Comparison of ENCODE assay signal across 12 cellular contexts in genomic region chr1:19665456-19666138, GRCh38. TPM values are rescaled to one million over a fixed set of nuclear protein-coding genes. Genes with fewer than 3 reads are reported as not detected.
DNase-seq lines count a peak whose midpoint lies in the region; ATAC-seq lines count a peak whose summit lies in the region.
"Had no signal": no experiment of that assay in that cellular context is flagged by ENCODE, and none has a peak within 500 bp of the region (broad histone marks: within the 10 kb centered on the region; RNA-seq: fewer than 3 reads in every experiment).

No MANE protein-coding gene starts in this region.

- intact Hi-C loops in activated T-helper 1 cell treated with anti-CD3 and anti-CD28 coated beads, Interleukin-12 subunit alpha, Interleukin-12 subunit beta, Interleukin-2, Interleukin-4 antibody, amounts not matched to agents 30 ng/mL and 10 ng/mL and 1 ng/mL, durations not matched to agents 14 hours and 24 hours and 36 hours (cut with micrococcal nuclease): no loop called here

- peaks cover 21% of the 10 kb centered on the region for H3K27me3 ChIP-seq in iPS DF 6.9 (ENCODE audit: control insufficient read depth, insufficient read depth, low read length)

- no peaks in the 10 kb centered on the region for H3K36me3 ChIP-seq in iPS DF 6.9 (ENCODE audit: control insufficient read depth, insufficient read depth, low read length)
- H3K36me3 ChIP-seq: WERI-Rb-1 had no signal

- H3K36me3 Mint-ChIP-seq in activated T-helper 1 cell treated with anti-CD3 and anti-CD28 coated beads, Interleukin-12 subunit alpha, Interleukin-12 subunit beta, Interleukin-2, Interleukin-4 antibody, amounts not matched to agents 30 ng/mL and 10 ng/mL and 1 ng/mL, durations not matched to agents 14 hours and 24 hours and 36 hours (ENCODE audit: low read depth): no peaks in the 10 kb centered on the region
- no peaks in the 10 kb centered on the region for H3K36me3 Mint-ChIP-seq in stimulated activated naive B cell treated with anti-CD40 and anti-IgM and Interleukin-4, amounts not matched to agents 10 μg/mL and 1 μg/mL and 100 μg/mL, for 72 hours

- peak; percentile 35 for DNase-seq in activated T-cell treated with anti-CD3 and anti-CD28 coated beads, Interleukin-2, amount 50 U/mL, for 1 hour
- no peak for DNase-seq in activated T-cell treated with anti-CD3 and anti-CD28 coated beads for 4 hours
- DNase-seq in activated T-helper 1 cell treated with anti-CD3 and anti-CD28 coated beads, Interleukin-12 subunit alpha, Interleukin-12 subunit beta, Interleukin-2, Interleukin-4 antibody, amounts not matched to agents 30 ng/mL and 10 ng/mL and 1 ng/mL, durations not matched to agents 14 hours and 24 hours and 36 hours (ENCODE audit: low spot score): no peak
- no peak for DNase-seq in iPS DF 6.9 (ENCODE audit: low read depth, low spot score)
- no peak for DNase-seq in stimulated activated naive B cell treated with anti-CD40 and anti-IgM and Interleukin-4, amounts not matched to agents 10 μg/mL and 1 μg/mL and 100 μg/mL, for 72 hours
- no peak for DNase-seq in iPS-NIHi7 (ENCODE audit: extremely low spot score)
- DNase-seq: midbrain, NCI-H1092, WERI-Rb-1 had no signal

- peaks cover 5% of the 10 kb centered on the region for H3K4me1 Mint-ChIP-seq in activated T-helper 1 cell treated with anti-CD3 and anti-CD28 coated beads, Interleukin-12 subunit alpha, Interleukin-12 subunit beta, Interleukin-2, Interleukin-4 antibody, amounts not matched to agents 30 ng/mL and 10 ng/mL and 1 ng/mL, durations not matched to agents 14 hours and 24 hours and 36 hours (ENCODE audit: low read depth)
- H3K4me1 Mint-ChIP-seq in stimulated activated naive B cell treated with anti-CD40 and anti-IgM and Interleukin-4, amounts not matched to agents 10 μg/mL and 1 μg/mL and 100 μg/mL, for 72 hours: peaks cover 4 to 6% of the 10 kb centered on the region in 2 donors

- H3K9me3 ChIP-seq in iPS DF 6.9 (ENCODE audit: control insufficient read depth, insufficient read depth, low read length): no peaks in the 10 kb centered on the region

- WGBS in iPS DF 6.9 (ENCODE audit: insufficient coverage, insufficient read length): no CpG with 5 or more reads among the region's 63 CpGs

- peak overlapping the region; percentile 51; the same call in 1 of the 2 replicates for H3K4me3 ChIP-seq in iPS DF 6.9 (ENCODE audit: low read length)

- no peak for ATAC-seq in stimulated activated naive B cell treated with anti-CD40 and anti-IgM and Interleukin-4, amounts not matched to agents 10 μg/mL and 1 μg/mL and 100 μg/mL, for 72 hours (replicated peaks)
- ATAC-seq in GM18907 (IDR thresholded peaks at IDR 0.05; ENCODE audit: unreplicated experiment): no peak
- no peak for ATAC-seq in HG03457 (IDR thresholded peaks at IDR 0.05; ENCODE audit: unreplicated experiment)

- H3K4me3 Mint-ChIP-seq in activated T-helper 1 cell treated with anti-CD3 and anti-CD28 coated beads, Interleukin-12 subunit alpha, Interleukin-12 subunit beta, Interleukin-2, Interleukin-4 antibody, amounts not matched to agents 30 ng/mL and 10 ng/mL and 1 ng/mL, durations not matched to agents 14 hours and 24 hours and 36 hours: peak overlapping the region; percentile 58
- H3K4me3 Mint-ChIP-seq in stimulated activated naive B cell treated with anti-CD40 and anti-IgM and Interleukin-4, amounts not matched to agents 10 μg/mL and 1 μg/mL and 100 μg/mL, for 72 hours: peak overlapping the region; percentile 67 to 74

- no peak overlapping the region for H3K27ac Mint-ChIP-seq in activated T-helper 1 cell treated with anti-CD3 and anti-CD28 coated beads, Interleukin-12 subunit alpha, Interleukin-12 subunit beta, Interleukin-2, Interleukin-4 antibody, amounts not matched to agents 30 ng/mL and 10 ng/mL and 1 ng/mL, durations not matched to agents 14 hours and 24 hours and 36 hours
- H3K27ac Mint-ChIP-seq in stimulated activated naive B cell treated with anti-CD40 and anti-IgM and Interleukin-4, amounts not matched to agents 10 μg/mL and 1 μg/mL and 100 μg/mL, for 72 hours: no peak overlapping the region

- no peaks in the 10 kb centered on the region for H3K9me3 Mint-ChIP-seq in activated T-helper 1 cell treated with anti-CD3 and anti-CD28 coated beads, Interleukin-12 subunit alpha, Interleukin-12 subunit beta, Interleukin-2, Interleukin-4 antibody, amounts not matched to agents 30 ng/mL and 10 ng/mL and 1 ng/mL, durations not matched to agents 14 hours and 24 hours and 36 hours
- H3K9me3 Mint-ChIP-seq in stimulated activated naive B cell treated with anti-CD40 and anti-IgM and Interleukin-4, amounts not matched to agents 10 μg/mL and 1 μg/mL and 100 μg/mL, for 72 hours: no peaks in the 10 kb centered on the region

- no peak overlapping the region for H3K27ac ChIP-seq in iPS DF 6.9 (ENCODE audit: low read length)
- H3K27ac ChIP-seq: WERI-Rb-1 had no signal

- no peaks in the 10 kb centered on the region; the same call in 1 of the 2 replicates for H3K4me1 ChIP-seq in iPS DF 6.9 (ENCODE audit: control insufficient read depth, insufficient read depth, low read length)

- peaks cover 54% of the 10 kb centered on the region for H3K27me3 Mint-ChIP-seq in activated T-helper 1 cell treated with anti-CD3 and anti-CD28 coated beads, Interleukin-12 subunit alpha, Interleukin-12 subunit beta, Interleukin-2, Interleukin-4 antibody, amounts not matched to agents 30 ng/mL and 10 ng/mL and 1 ng/mL, durations not matched to agents 14 hours and 24 hours and 36 hours (ENCODE audit: insufficient read depth)
- peaks cover 53 to 70% of the 10 kb centered on the region in 2 donors for H3K27me3 Mint-ChIP-seq in stimulated activated naive B cell treated with anti-CD40 and anti-IgM and Interleukin-4, amounts not matched to agents 10 μg/mL and 1 μg/mL and 100 μg/mL, for 72 hours

RNA-seq across cellular contexts. Expression of gene HTR6, which starts 0.9 kb away (rescaled TPM):
- total RNA-seq in activated T-helper 1 cell treated with anti-CD3 and anti-CD28 coated beads, Interleukin-12 subunit alpha, Interleukin-12 subunit beta, Interleukin-2, Interleukin-4 antibody, amounts not matched to agents 30 ng/mL and 10 ng/mL and 1 ng/mL, durations not matched to agents 14 hours and 24 hours and 36 hours: not detected in 2 replicates
- total RNA-seq: smooth muscle cell had no signal

RNA-seq across cellular contexts. Expression of gene NBL1, which starts 21.5 kb away (rescaled TPM):
- total RNA-seq in activated T-helper 1 cell treated with anti-CD3 and anti-CD28 coated beads, Interleukin-12 subunit alpha, Interleukin-12 subunit beta, Interleukin-2, Interleukin-4 antibody, amounts not matched to agents 30 ng/mL and 10 ng/mL and 1 ng/mL, durations not matched to agents 14 hours and 24 hours and 36 hours: 53.0 and 55.5 TPM in 2 replicates
